In genomic region chr10:2676455-2676854, GRCh38 we compare ENCODE assay signal across 9 cellular contexts.
"Had no signal": no experiment of that assay in that cellular context is flagged by ENCODE, and none has a peak within 500 bp of the region (broad histone marks: within the 10 kb centered on the region; RNA-seq: fewer than 3 reads in every experiment).

No MANE protein-coding gene starts in this region.

- H2AFZ ChIP-seq: GM23338 had no signal

- H3K27ac ChIP-seq: KMS-11 had no signal

- H3K36me3 ChIP-seq: HAP-1 had no signal

- DNase-seq: H7, HFFc6, Karpas-422, KBM-7 had no signal

- H3K9ac ChIP-seq: KMS-11 had no signal

- ATAC-seq: GM23338, HCT116 had no signal

- H3K4me1 ChIP-seq: HAP-1 had no signal

- H3K4me2 ChIP-seq: GM23338, KMS-11 had no signal

- H3K9me3 ChIP-seq: HAP-1 had no signal

- H3K4me3 ChIP-seq: GM23338, HAP-1 had no signal

- FAIRE-seq: HTR-8/SVneo had no signal
